Comparison of ENCODE assay signal across 31 cellular contexts in genomic region chr18:30709598-30709997, GRCh38.
"Had no signal": no experiment of that assay in that cellular context is flagged by ENCODE, and none has a peak within 500 bp of the region (broad histone marks: within the 10 kb centered on the region; RNA-seq: fewer than 3 reads in every experiment).

No MANE protein-coding gene starts in this region.

- H3K4me1 Mint-ChIP-seq: activated T-helper 17 cell treated with anti-CD3 and anti-CD28 coated beads, Interleukin-2, amount 50 U/mL, for 72 hours; central memory CD8-positive, alpha-beta T cell; endodermal cell; WTC11 had no signal

- H3K27ac Mint-ChIP-seq: activated CD8-positive, alpha-beta T cell treated with anti-CD3 and anti-CD28 coated beads for 36 hours; activated naive CD8-positive, alpha-beta T cell; activated T-helper 17 cell treated with anti-CD3 and anti-CD28 coated beads, Interleukin-2, amount 50 U/mL, for 72 hours; dendritic cell treated with granulocyte-macrophage colony-stimulating factor and Interleukin-4, amounts not matched to agents 40 ng/mL and 50 ng/mL, for 4 days; endodermal cell; WTC11 had no signal

- H3K4me3 Mint-ChIP-seq: activated CD8-positive, alpha-beta T cell treated with anti-CD3 and anti-CD28 coated beads for 36 hours; activated naive CD8-positive, alpha-beta T cell; activated T-cell treated with anti-CD3 and anti-CD28 coated beads, Interleukin-2, amount 50 U/mL, for 4 hours; activated T-helper 17 cell treated with anti-CD3 and anti-CD28 coated beads, Interleukin-2, amount 50 U/mL, for 72 hours; central memory CD8-positive, alpha-beta T cell; dendritic cell treated with granulocyte-macrophage colony-stimulating factor and Interleukin-4, amounts not matched to agents 40 ng/mL and 50 ng/mL, for 4 days; endodermal cell; WTC11 had no signal

- H3K27me3 ChIP-seq: body of pancreas, cardiac muscle cell, dorsolateral prefrontal cortex had no signal

- H3K4me1 ChIP-seq: body of pancreas had no signal

- FAIRE-seq: frontal cortex, TTC549 had no signal

- H3K36me3 ChIP-seq: cardiac muscle cell had no signal

- H3K27me3 Mint-ChIP-seq: activated CD8-positive, alpha-beta T cell treated with anti-CD3 and anti-CD28 coated beads for 36 hours; activated naive CD8-positive, alpha-beta T cell; activated T-helper 17 cell treated with anti-CD3 and anti-CD28 coated beads, Interleukin-2, amount 50 U/mL, for 72 hours; central memory CD8-positive, alpha-beta T cell; dendritic cell treated with granulocyte-macrophage colony-stimulating factor and Interleukin-4, amounts not matched to agents 40 ng/mL and 50 ng/mL, for 4 days had no signal

- H3K4me3 ChIP-seq: body of pancreas, cardiac muscle cell, coronary artery, dorsolateral prefrontal cortex had no signal

- ATAC-seq: activated CD8-positive, alpha-beta T cell treated with anti-CD3 and anti-CD28 coated beads for 36 hours; activated T-cell treated with anti-CD3 and anti-CD28 coated beads, Interleukin-2, amount 50 U/mL, for 4 hours; activated T-helper 17 cell treated with anti-CD3 and anti-CD28 coated beads, Interleukin-2, amount 50 U/mL, for 72 hours; body of pancreas; esophagus mucosa; WTC11 had no signal

- H3K36me3 Mint-ChIP-seq: activated naive CD8-positive, alpha-beta T cell; WTC11 had no signal

- H3K27ac ChIP-seq: body of pancreas, cardiac muscle cell, coronary artery, dorsolateral prefrontal cortex, VCaP had no signal

- H3K9me3 Mint-ChIP-seq: dendritic cell treated with granulocyte-macrophage colony-stimulating factor and Interleukin-4, amounts not matched to agents 40 ng/mL and 50 ng/mL, for 4 days; endodermal cell; WTC11 had no signal

- DNase-seq: activated CD4-positive, alpha-beta T cell treated with anti-CD3 and anti-CD28 coated beads for 1 hour; activated CD4-positive, alpha-beta T cell treated with anti-CD3 and anti-CD28 coated beads for 4 hours; activated CD4-positive, alpha-beta T cell treated with anti-CD3 and anti-CD28 coated beads, Interleukin-2, amount 50 U/mL, for 1 hour; activated CD4-positive, alpha-beta T cell treated with anti-CD3 and anti-CD28 coated beads, Interleukin-2, amount 50 U/mL, for 48 hours; activated CD8-positive, alpha-beta memory T cell treated with anti-CD3 and anti-CD28 coated beads for 24 hours; activated CD8-positive, alpha-beta T cell treated with anti-CD3 and anti-CD28 coated beads for 36 hours; activated effector memory CD4-positive, alpha-beta T cell treated with Interleukin-2 at 50 U/mL for 16 hours; activated gamma-delta T cell treated with Interleukin-2 at 50 U/mL for 16 hours; activated naive CD4-positive, alpha-beta T cell treated with anti-CD3 and anti-CD28 coated beads, Interleukin-2, amount 50 U/mL, for 16 hours; activated naive CD4-positive, alpha-beta T cell treated with Interleukin-2 at 50 U/mL for 16 hours; activated T-cell treated with anti-CD3 and anti-CD28 coated beads, Interleukin-2, amount 50 U/mL, for 4 hours; amygdala; aorta; body of pancreas; dorsolateral prefrontal cortex; effector memory CD4-positive, alpha-beta T cell; endodermal cell; foreskin fibroblast; head of caudate nucleus; T-helper 2 cell had no signal

- H3K9me3 ChIP-seq: body of pancreas had no signal
